In the genomic region with DNA sequence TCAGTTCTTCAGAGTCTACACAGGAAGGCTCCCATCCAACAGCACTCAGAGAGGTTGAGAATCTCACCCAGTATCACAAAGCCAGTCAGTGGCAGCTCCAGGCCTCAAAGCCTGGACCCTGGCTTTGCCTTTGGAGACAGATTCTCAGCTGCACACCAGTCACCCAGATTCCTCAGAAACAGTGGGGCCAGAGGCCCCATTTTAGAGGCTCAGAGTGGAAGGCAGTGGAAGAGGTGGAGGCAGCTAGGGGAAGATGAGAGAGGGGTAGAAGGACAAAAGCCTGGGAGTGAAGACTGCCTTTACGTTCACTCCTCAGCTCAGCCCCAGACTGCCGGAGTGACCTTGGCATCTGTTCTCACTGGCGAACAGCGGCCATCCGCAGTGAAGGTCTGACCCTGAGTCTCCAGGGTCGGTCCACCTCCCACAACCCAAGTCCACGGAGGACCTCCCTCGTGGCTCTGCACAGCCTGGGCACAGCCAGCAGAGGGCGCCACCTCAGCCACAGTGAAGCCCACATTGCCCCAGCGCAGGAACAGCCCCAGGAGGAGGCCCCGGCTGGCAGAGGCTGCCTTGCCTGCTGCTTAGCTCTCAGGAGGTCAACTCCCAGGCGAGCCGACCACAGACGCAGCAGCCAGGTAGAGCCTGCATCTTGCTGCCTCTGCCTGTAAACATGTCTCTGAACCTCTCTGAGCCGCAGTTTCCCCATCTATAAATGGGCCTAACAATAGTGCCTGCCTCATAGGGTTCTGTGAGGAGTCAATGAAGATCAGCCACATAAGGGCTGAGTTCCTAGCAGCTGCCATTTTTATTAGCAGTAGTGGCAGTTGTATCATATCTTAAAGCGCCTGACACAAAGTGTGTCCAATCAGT, we compare ENCODE assay signal across 8 cellular contexts. TPM values are rescaled to one million over a fixed set of nuclear protein-coding genes. Genes with fewer than 3 reads are reported as not detected.
A peak's percentile ranks its signal among the peaks of the same experiment; 100 is the strongest.
DNase-seq lines count a peak whose midpoint lies in the region; ATAC-seq and TF ChIP-seq lines count a peak whose summit lies in the region.

No MANE protein-coding gene starts in this region.

- no peaks in the 10 kb centered on the region for H3K9me2 ChIP-seq in Loucy (replicated peaks; ENCODE audit: low read depth, low read length)

- H4K20me1 ChIP-seq in Loucy (ENCODE audit: insufficient read depth, low read length, poor library complexity, severe bottlenecking), result no peaks in the 10 kb centered on the region

- no peak overlapping the region for H3K27ac ChIP-seq in transverse colon

- H3K79me2 ChIP-seq in Loucy (ENCODE audit: insufficient read depth, low read length), result no peaks in the 10 kb centered on the region

- H3K9me3 Mint-ChIP-seq in activated B cell treated with CpG ODN at 0.5 μM for 24 hours, result no peaks in the 10 kb centered on the region

- no peak overlapping the region for H3K27ac Mint-ChIP-seq in activated B cell treated with CpG ODN at 0.5 μM for 24 hours

- H2AFZ ChIP-seq in Loucy (ENCODE audit: low read length), result no peak overlapping the region

- CTCF ChIA-PET in activated B cell treated with CpG ODN at 0.5 μM for 24 hours (lab: Charles Lee), result interaction anchor here (1.1 to 2.0 kb wide), 2 partner anchors 170 to 210 kb away, joined by 3 to 7 read pairs; no protein-coding TSS in a partner anchor

- H3K27me3 ChIP-seq in Loucy (ENCODE audit: insufficient read depth, low read length, poor library complexity, severe bottlenecking), result no peaks in the 10 kb centered on the region
- H3K27me3 ChIP-seq in transverse colon, result peaks cover 10% of the 10 kb centered on the region

- TF ChIP-seq POLR2A in transverse colon (IDR thresholded peaks at IDR 0.05), result no peak

- WGBS in transverse colon (ENCODE audit: low coverage in 1 of 2), 2 donors, result 48% methylated on average over 10 of the region's 16 CpGs; no CpG with 5 or more reads in 1 of the 2 donors

- H3K9me3 ChIP-seq in Loucy (ENCODE audit: insufficient read depth, low read depth, low read length) (no peaks in the 10 kb centered on the region), transverse colon (no peaks in the 10 kb centered on the region)

- H3K4me1 ChIP-seq in Loucy (ENCODE audit: insufficient read depth, low read length, poor library complexity, severe bottlenecking), result peaks cover 10% of the 10 kb centered on the region
- H3K4me1 ChIP-seq in transverse colon, result peaks cover 0 to 14% (median 7%) of the 10 kb centered on the region in 4 donors

- peaks cover 21% of the 10 kb centered on the region for H3K4me1 Mint-ChIP-seq in activated B cell treated with CpG ODN at 0.5 μM for 24 hours

- H3K36me3 ChIP-seq in Loucy (ENCODE audit: insufficient read depth, low read length), result no peaks in the 10 kb centered on the region
- H3K36me3 ChIP-seq in transverse colon, result no peaks in the 10 kb centered on the region

- H3K4me2 ChIP-seq in Loucy (ENCODE audit: low read depth, low read length, poor library complexity, severe bottlenecking), result no peak overlapping the region

- H3K36me3 Mint-ChIP-seq in activated B cell treated with CpG ODN at 0.5 μM for 24 hours (ENCODE audit: low read depth), result no peaks in the 10 kb centered on the region

- peak; percentile 57 for ATAC-seq in activated B cell treated with CpG ODN at 0.5 μM for 24 hours (ENCODE audit: low read depth)

- TF ChIP-seq CTCF in Loucy (conservative IDR thresholded peaks at IDR 0.05; ENCODE audit: low read length) (peak; percentile 87), activated B cell treated with CpG ODN at 0.5 μM for 24 hours (IDR thresholded peaks at IDR 0.05) (no peak), transverse colon (IDR thresholded peaks at IDR 0.05) (peak; percentile 63 to 91 (median 88))

- DNase-seq in NCI-H2171 treated with DMSO at 0.1 percent for 48 hours (lab: John Stamatoyannopoulos, UW) (peak; percentile 26), NCI-H2171 (lab: John Stamatoyannopoulos, UW) (no peak), activated B cell treated with CpG ODN at 0.5 μM for 24 hours (peak; percentile 51), ecto neural progenitor cell (ENCODE audit: low spot score) (peak; percentile 74), medulla oblongata (ENCODE audit: extremely low spot score) (peak; percentile 41), transverse colon (peak; percentile 65), SHP77 treated with DMSO at 0.1 percent for 48 hours (lab: John Stamatoyannopoulos, UW) (no peak)

- intact Hi-C loops in activated B cell treated with CpG ODN at 0.5 μM for 24 hours (cut with micrococcal nuclease) (loop anchor here (1.0 kb wide), 1 partner anchor 210 kb away; no protein-coding TSS in a partner anchor), transverse colon (cut with DNase I; ENCODE audit: low total_unique reads) (no loop called here)

- H3K4me3 Mint-ChIP-seq in activated B cell treated with CpG ODN at 0.5 μM for 24 hours, result no peak overlapping the region

- POLR2A ChIA-PET in activated B cell treated with CpG ODN at 0.5 μM for 24 hours (lab: Charles Lee), result interaction anchor here (0.6 to 0.7 kb wide), 2 partner anchors 102 to 204 kb away, joined by 3 read pairs; no protein-coding TSS in a partner anchor

- H3K4me3 ChIP-seq in Loucy (ENCODE audit: low read length, poor library complexity, severe bottlenecking) (no peak overlapping the region), transverse colon (no peak overlapping the region)

- TF ChIP-seq EP300 in transverse colon (IDR thresholded peaks at IDR 0.05; ENCODE audit: low read depth), result no peak

- H3K9ac ChIP-seq in Loucy (ENCODE audit: low read depth, low read length, poor library complexity, severe bottlenecking), result no peak overlapping the region

- peaks cover 33% of the 10 kb centered on the region for H3K27me3 Mint-ChIP-seq in activated B cell treated with CpG ODN at 0.5 μM for 24 hours

- in situ Hi-C loops in transverse colon (cut with MboI; ENCODE audit: low pct_ligation_motif_present in 1 of 4, low pct_unique_long_range_greater_than_20kb in 1 of 4, low sequenced_read_pairs in 3 of 4), result no loop called here

- H3F3A ChIP-seq in Loucy (ENCODE audit: low read depth), result no peaks in the 10 kb centered on the region

RNA-seq across cellular contexts. Expression of gene FNDC5, which starts 5.9 kb away (rescaled TPM):
- total RNA-seq in activated B cell treated with CpG ODN at 0.5 μM for 24 hours (0.55 and 1.4 TPM in 2 replicates), transverse colon (under 1 TPM in 2 of 4 donors, not detected in 2; 0.32 to 0.55 TPM)

RNA-seq across cellular contexts. Expression of gene HPCA, which starts 9.7 kb away (rescaled TPM):
- total RNA-seq in activated B cell treated with CpG ODN at 0.5 μM for 24 hours (not detected in 2 replicates), transverse colon (under 1 TPM in 2 of 4 donors, not detected in 2; 0.64 to 0.96 TPM)

RNA-seq across cellular contexts. Expression of gene TMEM54, which starts 24.6 kb away (rescaled TPM):
- total RNA-seq in activated B cell treated with CpG ODN at 0.5 μM for 24 hours (0.44 and 0.66 TPM in 2 replicates), transverse colon (1,000 to 10,000 TPM in 2 of 4 donors, 100 to 1,000 TPM in 2; 330 to 1,204 (median 846) TPM)

RNA-seq across cellular contexts. Expression of gene S100PBP, which starts 59.1 kb away (rescaled TPM):
- 43.0 and 50.5 TPM in 2 replicates for total RNA-seq in activated B cell treated with CpG ODN at 0.5 μM for 24 hours
- total RNA-seq in transverse colon, result 100 to 1,000 TPM in 1 of 4 donors, 10 to 100 TPM in 3; 26.2 to 257 (median 40.7) TPM

RNA-seq across cellular contexts. Expression of gene YARS1, which starts 59.4 kb away (rescaled TPM):
- total RNA-seq in activated B cell treated with CpG ODN at 0.5 μM for 24 hours (219 and 232 TPM in 2 replicates), transverse colon (10 to 100 TPM; 23.9 to 54.5 (median 33.8) TPM)

Comparison
In these comparisons a context has a peak if more than half of its experiments do, and no peak if none do; other contexts are left out.
1. DNase-seq: peak in NCI-H2171 treated with DMSO at 0.1 percent for 48 hours (single experiment), activated B cell treated with CpG ODN at 0.5 μM for 24 hours (single experiment), ecto neural progenitor cell (single experiment), medulla oblongata (single experiment) and transverse colon (single experiment); none in NCI-H2171 (single experiment) and SHP77 treated with DMSO at 0.1 percent for 48 hours (single experiment).
2. RNA of gene TMEM54, which starts 24.6 kb away (total RNA-seq): 330 to 1,204 TPM in transverse colon; 0.44 to 0.66 TPM in activated B cell treated with CpG ODN at 0.5 μM for 24 hours; every median in the first group is over 100 times any median in the second.